Comparison of ENCODE assay signal across 11 cellular contexts in the genomic region with DNA sequence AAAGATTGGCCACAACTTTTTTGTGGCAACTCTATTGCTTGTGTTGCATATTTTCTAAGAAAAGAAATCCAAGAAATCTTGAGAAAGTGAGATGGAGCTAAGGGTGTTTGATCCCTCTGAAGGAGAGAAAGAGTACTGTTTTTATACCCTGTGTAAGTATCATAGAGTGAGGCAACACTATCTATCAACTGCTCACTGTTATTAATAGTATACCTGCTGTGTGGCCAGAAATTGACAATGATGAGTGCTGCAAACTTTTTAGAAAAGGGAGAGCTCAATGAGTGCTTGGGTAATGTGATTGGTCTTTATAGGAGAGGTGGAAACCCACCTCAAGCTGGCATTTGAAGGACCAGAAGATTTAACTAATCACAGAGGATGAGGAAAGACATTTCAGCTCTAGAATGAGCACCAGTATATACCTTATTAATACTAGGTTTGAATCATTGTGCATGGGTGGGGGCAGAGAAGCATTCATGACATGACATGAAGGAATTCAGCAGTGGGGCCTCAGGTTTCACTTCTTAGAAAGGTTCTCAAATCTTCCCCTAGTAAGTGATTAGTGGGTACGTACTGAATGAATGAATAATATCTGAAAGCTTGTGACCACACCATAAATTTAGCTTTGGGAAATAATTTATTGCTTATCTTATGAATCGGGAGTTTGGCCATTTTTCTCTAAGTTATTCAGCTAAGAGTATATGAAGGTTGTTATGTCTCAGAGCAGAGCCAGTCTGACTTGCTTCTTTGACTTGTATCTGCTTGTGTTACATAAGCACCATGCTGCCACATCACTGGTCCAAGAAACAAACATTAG.
DNase-seq lines count a peak whose midpoint lies in the region; ATAC-seq and TF ChIP-seq lines count a peak whose summit lies in the region.
"Had no signal": no experiment of that assay in that cellular context is flagged by ENCODE, and none has a peak within 500 bp of the region (broad histone marks: within the 10 kb centered on the region; RNA-seq: fewer than 3 reads in every experiment).

No MANE protein-coding gene starts in this region.

- no peaks in the 10 kb centered on the region for H3K9me3 ChIP-seq in left lung

- DNase-seq in stimulated activated naive CD4-positive, alpha-beta T cell treated with Interleukin-2 at 50 U/mL for 16 hours (lab: John Stamatoyannopoulos, UW), result peak; percentile 35
- DNase-seq in stimulated activated naive CD4-positive, alpha-beta T cell (lab: John Stamatoyannopoulos, UW), result no peak
- DNase-seq in NCI-H128 (lab: John Stamatoyannopoulos, UW; ENCODE audit: unreplicated experiment) (no peak), left lung (no peak), dermis blood vessel endothelial cell (no peak), NCI-H2029 treated with DMSO at 0.1 percent for 48 hours (lab: John Stamatoyannopoulos, UW) (no peak)
- DNase-seq: COR-L47, left colon had no signal

- intact Hi-C loops in left lung (cut with DNase I), result no loop called here

- H3K9me3 Mint-ChIP-seq in activated T-helper 17 cell treated with anti-CD3 and anti-CD28 coated beads, Interleukin-2, amount 50 U/mL, for 72 hours, result no peaks in the 10 kb centered on the region

- H3K4me3 ChIP-seq in left lung, result no peak overlapping the region
- H3K4me3 ChIP-seq: cardiac muscle cell had no signal

- peak; percentile 70 for ATAC-seq in HG02885 (IDR thresholded peaks at IDR 0.05; ENCODE audit: poor library complexity, unreplicated experiment)
- ATAC-seq in activated T-helper 17 cell treated with anti-CD3 and anti-CD28 coated beads, Interleukin-2, amount 50 U/mL, for 72 hours (replicated peaks), result peak; percentile 65
- no peak for ATAC-seq in left lung
- ATAC-seq: left colon had no signal

- peaks cover 3 to 16% of the 10 kb centered on the region in 2 donors for H3K4me1 ChIP-seq in left lung

- H3K27me3 ChIP-seq in left lung, result no peaks in the 10 kb centered on the region
- H3K27me3 ChIP-seq: cardiac muscle cell had no signal

- peaks cover 65% of the 10 kb centered on the region for H3K4me1 Mint-ChIP-seq in activated T-helper 17 cell treated with anti-CD3 and anti-CD28 coated beads, Interleukin-2, amount 50 U/mL, for 72 hours

- no peak overlapping the region for H3K27ac ChIP-seq in left lung
- H3K27ac ChIP-seq: cardiac muscle cell had no signal

- no peaks in the 10 kb centered on the region for H3K27me3 Mint-ChIP-seq in activated T-helper 17 cell treated with anti-CD3 and anti-CD28 coated beads, Interleukin-2, amount 50 U/mL, for 72 hours

- peaks cover 100% of the 10 kb centered on the region for H3K36me3 Mint-ChIP-seq in activated T-helper 17 cell treated with anti-CD3 and anti-CD28 coated beads, Interleukin-2, amount 50 U/mL, for 72 hours (ENCODE audit: low read depth)

- peak overlapping the region; percentile 79 for H3K4me3 Mint-ChIP-seq in activated T-helper 17 cell treated with anti-CD3 and anti-CD28 coated beads, Interleukin-2, amount 50 U/mL, for 72 hours

- peaks cover 0 to 85% of the 10 kb centered on the region in 2 donors for H3K36me3 ChIP-seq in left lung
- H3K36me3 ChIP-seq: cardiac muscle cell had no signal

- TF ChIP-seq CTCF in left lung (IDR thresholded peaks at IDR 0.05), result no peak

- H3K27ac Mint-ChIP-seq in activated T-helper 17 cell treated with anti-CD3 and anti-CD28 coated beads, Interleukin-2, amount 50 U/mL, for 72 hours, result peak overlapping the region; percentile 93
